36 cellular contexts compared by ENCODE assay signal in genomic region chr17:51407576-51407975, GRCh38.
"Had no signal": no experiment of that assay in that cellular context is flagged by ENCODE, and none has a peak within 500 bp of the region (broad histone marks: within the 10 kb centered on the region; RNA-seq: fewer than 3 reads in every experiment).

No MANE protein-coding gene starts in this region.

- H3K4me3 ChIP-seq: body of pancreas, breast epithelium had no signal

- H3K4me3 Mint-ChIP-seq: activated CD4-positive, alpha-beta memory T cell treated with anti-CD3 and anti-CD28 coated beads, Interleukin-2, amount 10 ng/mL, durations not matched to agents 7 days and 5 days; activated CD4-positive, alpha-beta T cell treated with anti-CD3 and anti-CD28 coated beads for 36 hours; activated CD4-positive, alpha-beta T cell treated with anti-CD3 and anti-CD28 coated beads, Interleukin-2, amount 10 ng/mL, durations not matched to agents 7 days and 5 days; activated CD8-positive, alpha-beta memory T cell treated with anti-CD3 and anti-CD28 coated beads, Interleukin-2, amount 10 ng/mL, durations not matched to agents 7 days and 5 days; activated CD8-positive, alpha-beta T cell treated with anti-CD3 and anti-CD28 coated beads, Interleukin-2, amount 10 ng/mL, durations not matched to agents 7 days and 5 days; activated naive CD4-positive, alpha-beta T cell treated with anti-CD3 and anti-CD28 coated beads, Interleukin-2, amount 10 ng/mL, durations not matched to agents 7 days and 5 days; activated naive CD4-positive, alpha-beta T cell treated with anti-CD3 and anti-CD28 coated beads, Interleukin-2, amount 50 U/mL, for 24 hours; activated naive CD8-positive, alpha-beta T cell; activated naive CD8-positive, alpha-beta T cell treated with anti-CD3 and anti-CD28 coated beads, Interleukin-2, amount 10 ng/mL, durations not matched to agents 7 days and 5 days; activated naive CD8-positive, alpha-beta T cell treated with anti-CD3 and anti-CD28 coated beads, Interleukin-2, amount 50 U/mL, for 24 hours; activated T-cell treated with anti-CD3 and anti-CD28 coated beads, Interleukin-2, amount 50 U/mL, for 24 hours; T-helper 1 cell treated with Interleukin-12 subunit alpha and Interleukin-12 subunit beta and Interleukin-4 antibody, amounts not matched to agents 30 μg/mL and 1 μg/mL, for 36 hours; T-helper 2 cell treated with Interferon-gamma antibody and Interleukin-4, amounts not matched to agents 5 μg/mL and 100 μg/mL, for 36 hours; WTC11 had no signal

- H3K4me1 ChIP-seq: body of pancreas, breast epithelium had no signal

- ATAC-seq: activated CD4-positive, alpha-beta T cell treated with anti-CD3 and anti-CD28 coated beads for 36 hours; activated CD4-positive, CD25-positive, alpha-beta regulatory T cell treated with anti-CD3 and anti-CD28 coated beads, Interleukin-2, amount 50 U/mL, for 24 hours; activated CD8-positive, alpha-beta memory T cell treated with anti-CD3 and anti-CD28 coated beads, Interleukin-2, amount 10 ng/mL, durations not matched to agents 7 days and 5 days; activated CD8-positive, alpha-beta T cell treated with anti-CD3 and anti-CD28 coated beads, Interleukin-2, amount 10 ng/mL, durations not matched to agents 7 days and 5 days; activated naive CD8-positive, alpha-beta T cell treated with anti-CD3 and anti-CD28 coated beads, Interleukin-2, amount 50 U/mL, for 24 hours; body of pancreas; WTC11 had no signal

- H3K27ac ChIP-seq: body of pancreas, brain microvascular endothelial cell, breast epithelium, VCaP had no signal

- H3K36me3 Mint-ChIP-seq: activated CD8-positive, alpha-beta memory T cell treated with anti-CD3 and anti-CD28 coated beads, Interleukin-2, amount 10 ng/mL, durations not matched to agents 7 days and 5 days; activated naive CD4-positive, alpha-beta T cell treated with anti-CD3 and anti-CD28 coated beads, Interleukin-2, amount 10 ng/mL, durations not matched to agents 7 days and 5 days; activated naive CD8-positive, alpha-beta T cell; activated naive CD8-positive, alpha-beta T cell treated with anti-CD3 and anti-CD28 coated beads, Interleukin-2, amount 10 ng/mL, durations not matched to agents 7 days and 5 days; WTC11 had no signal

- H3K27me3 ChIP-seq: brain microvascular endothelial cell, breast epithelium had no signal

- H3K27ac Mint-ChIP-seq: activated CD4-positive, alpha-beta memory T cell treated with anti-CD3 and anti-CD28 coated beads, Interleukin-2, amount 10 ng/mL, durations not matched to agents 7 days and 5 days; activated CD4-positive, alpha-beta T cell treated with anti-CD3 and anti-CD28 coated beads for 36 hours; activated CD4-positive, alpha-beta T cell treated with anti-CD3 and anti-CD28 coated beads, Interleukin-2, amount 10 ng/mL, durations not matched to agents 7 days and 5 days; activated CD8-positive, alpha-beta memory T cell treated with anti-CD3 and anti-CD28 coated beads, Interleukin-2, amount 10 ng/mL, durations not matched to agents 7 days and 5 days; activated CD8-positive, alpha-beta T cell treated with anti-CD3 and anti-CD28 coated beads, Interleukin-2, amount 10 ng/mL, durations not matched to agents 7 days and 5 days; activated naive CD4-positive, alpha-beta T cell treated with anti-CD3 and anti-CD28 coated beads, Interleukin-2, amount 10 ng/mL, durations not matched to agents 7 days and 5 days; activated naive CD4-positive, alpha-beta T cell treated with anti-CD3 and anti-CD28 coated beads, Interleukin-2, amount 50 U/mL, for 24 hours; activated naive CD8-positive, alpha-beta T cell; activated naive CD8-positive, alpha-beta T cell treated with anti-CD3 and anti-CD28 coated beads, Interleukin-2, amount 10 ng/mL, durations not matched to agents 7 days and 5 days; activated naive CD8-positive, alpha-beta T cell treated with anti-CD3 and anti-CD28 coated beads, Interleukin-2, amount 50 U/mL, for 24 hours; activated T-cell treated with anti-CD3 and anti-CD28 coated beads, Interleukin-2, amount 50 U/mL, for 24 hours; activated T-helper 2 cell treated with anti-CD3 and anti-CD28 coated beads, Interferon-gamma antibody, Interleukin-2, Interleukin-4, amounts not matched to agents 10 μg/mL and 5 μg/mL and 100 μg/mL, durations not matched to agents 14 hours and 24 hours and 36 hours; T-helper 1 cell treated with Interleukin-12 subunit alpha and Interleukin-12 subunit beta and Interleukin-4 antibody, amounts not matched to agents 30 μg/mL and 1 μg/mL, for 36 hours; T-helper 2 cell treated with Interferon-gamma antibody and Interleukin-4, amounts not matched to agents 5 μg/mL and 100 μg/mL, for 36 hours; WTC11 had no signal

- H3K4me1 Mint-ChIP-seq: activated CD4-positive, alpha-beta memory T cell treated with anti-CD3 and anti-CD28 coated beads, Interleukin-2, amount 10 ng/mL, durations not matched to agents 7 days and 5 days; activated CD4-positive, alpha-beta T cell treated with anti-CD3 and anti-CD28 coated beads for 36 hours; activated CD4-positive, alpha-beta T cell treated with anti-CD3 and anti-CD28 coated beads, Interleukin-2, amount 10 ng/mL, durations not matched to agents 7 days and 5 days; activated CD8-positive, alpha-beta memory T cell treated with anti-CD3 and anti-CD28 coated beads, Interleukin-2, amount 10 ng/mL, durations not matched to agents 7 days and 5 days; activated naive CD4-positive, alpha-beta T cell treated with anti-CD3 and anti-CD28 coated beads, Interleukin-2, amount 10 ng/mL, durations not matched to agents 7 days and 5 days; activated naive CD8-positive, alpha-beta T cell treated with anti-CD3 and anti-CD28 coated beads, Interleukin-2, amount 10 ng/mL, durations not matched to agents 7 days and 5 days; activated naive CD8-positive, alpha-beta T cell treated with anti-CD3 and anti-CD28 coated beads, Interleukin-2, amount 50 U/mL, for 24 hours had no signal

- DNase-seq: activated CD4-positive, alpha-beta memory T cell treated with anti-CD3 and anti-CD28 coated beads, Interleukin-2, amount 10 ng/mL, durations not matched to agents 7 days and 5 days; activated CD4-positive, alpha-beta T cell treated with anti-CD3 and anti-CD28 coated beads for 1 hour; activated CD4-positive, alpha-beta T cell treated with anti-CD3 and anti-CD28 coated beads for 36 hours; activated CD4-positive, alpha-beta T cell treated with anti-CD3 and anti-CD28 coated beads for 48 hours; activated CD4-positive, alpha-beta T cell treated with anti-CD3 and anti-CD28 coated beads, Interleukin-2, amount 10 ng/mL, durations not matched to agents 7 days and 5 days; activated CD4-positive, alpha-beta T cell treated with anti-CD3 and anti-CD28 coated beads, Interleukin-2, amount 50 U/mL, for 48 hours; activated CD4-positive, CD25-positive, alpha-beta regulatory T cell; activated CD8-positive, alpha-beta memory T cell treated with anti-CD3 and anti-CD28 coated beads for 24 hours; activated CD8-positive, alpha-beta memory T cell treated with anti-CD3 and anti-CD28 coated beads, Interleukin-2, amount 10 ng/mL, durations not matched to agents 7 days and 5 days; activated CD8-positive, alpha-beta memory T cell treated with anti-CD3 and anti-CD28 coated beads, Interleukin-2, amount 50 U/mL, for 48 hours; activated CD8-positive, alpha-beta T cell treated with anti-CD3 and anti-CD28 coated beads, Interleukin-2, amount 10 ng/mL, durations not matched to agents 7 days and 5 days; activated effector memory CD4-positive, alpha-beta T cell treated with Interleukin-2 at 50 U/mL for 16 hours; activated gamma-delta T cell; activated naive CD4-positive, alpha-beta T cell treated with anti-CD3 and anti-CD28 coated beads, Interleukin-2, amount 10 ng/mL, durations not matched to agents 7 days and 5 days; activated naive CD4-positive, alpha-beta T cell treated with Interleukin-2 at 50 U/mL for 16 hours; activated naive CD8-positive, alpha-beta T cell treated with anti-CD3 and anti-CD28 coated beads, Interleukin-2, amount 10 ng/mL, durations not matched to agents 7 days and 5 days; activated naive CD8-positive, alpha-beta T cell treated with anti-CD3 and anti-CD28 coated beads, Interleukin-2, amount 50 U/mL, for 24 hours; activated T-cell treated with anti-CD3 and anti-CD28 coated beads, Interleukin-2, amount 50 U/mL, for 24 hours; activated T-cell treated with anti-CD3 and anti-CD28 coated beads, Interleukin-2, amount 50 U/mL, for 48 hours; amygdala; anterior cingulate cortex; body of pancreas; brain microvascular endothelial cell; central memory CD4-positive, alpha-beta T cell; T-helper 1 cell; T-helper 2 cell; T-helper 9 cell had no signal

- H3K36me3 ChIP-seq: brain microvascular endothelial cell, breast epithelium had no signal

- H3K9me3 ChIP-seq: body of pancreas, breast epithelium had no signal

- H3K27me3 Mint-ChIP-seq: activated CD4-positive, alpha-beta T cell treated with anti-CD3 and anti-CD28 coated beads for 36 hours; activated naive CD4-positive, alpha-beta T cell treated with anti-CD3 and anti-CD28 coated beads, Interleukin-2, amount 50 U/mL, for 24 hours; activated naive CD8-positive, alpha-beta T cell treated with anti-CD3 and anti-CD28 coated beads, Interleukin-2, amount 50 U/mL, for 24 hours had no signal

- H3K9me3 Mint-ChIP-seq: activated CD4-positive, alpha-beta memory T cell treated with anti-CD3 and anti-CD28 coated beads, Interleukin-2, amount 10 ng/mL, durations not matched to agents 7 days and 5 days; activated CD4-positive, alpha-beta T cell treated with anti-CD3 and anti-CD28 coated beads, Interleukin-2, amount 10 ng/mL, durations not matched to agents 7 days and 5 days; activated naive CD4-positive, alpha-beta T cell treated with anti-CD3 and anti-CD28 coated beads, Interleukin-2, amount 10 ng/mL, durations not matched to agents 7 days and 5 days; activated naive CD8-positive, alpha-beta T cell treated with anti-CD3 and anti-CD28 coated beads, Interleukin-2, amount 10 ng/mL, durations not matched to agents 7 days and 5 days; activated naive CD8-positive, alpha-beta T cell treated with anti-CD3 and anti-CD28 coated beads, Interleukin-2, amount 50 U/mL, for 24 hours; activated T-cell treated with anti-CD3 and anti-CD28 coated beads, Interleukin-2, amount 50 U/mL, for 24 hours; activated T-helper 2 cell treated with anti-CD3 and anti-CD28 coated beads, Interferon-gamma antibody, Interleukin-2, Interleukin-4, amounts not matched to agents 10 μg/mL and 5 μg/mL and 100 μg/mL, durations not matched to agents 14 hours and 24 hours and 36 hours; T-helper 1 cell treated with Interleukin-12 subunit alpha and Interleukin-12 subunit beta and Interleukin-4 antibody, amounts not matched to agents 30 μg/mL and 1 μg/mL, for 36 hours; T-helper 2 cell treated with Interferon-gamma antibody and Interleukin-4, amounts not matched to agents 5 μg/mL and 100 μg/mL, for 36 hours had no signal
